ENCODE assay signal across 8 cellular contexts in genomic region chr15:75130597-75131268, GRCh38.
DNase-seq lines count a peak whose midpoint lies in the region; ATAC-seq, FAIRE-seq and TF ChIP-seq lines count a peak whose summit lies in the region.

No MANE protein-coding gene starts in this region.

- POLR2A ChIA-PET in RWPE1 (lab: Yijun Ruan, JAX; ENCODE audit: low non-redundant PET), result no interaction called here

- FAIRE-seq in GM18507 (lab: Jason Lieb, UNC) (peak; percentile 93), frontal cortex (lab: Jason Lieb, UNC) (no peak)

- H3K4me1 ChIP-seq in HAP-1, result no peaks in the 10 kb centered on the region

- no peak overlapping the region for H3K27ac ChIP-seq in RWPE1

- peaks cover 0 to 6% (median 4%) of the 10 kb centered on the region in 3 donors for H3K27me3 Mint-ChIP-seq in immature natural killer cell (ENCODE audit: low read depth in 3 of 3)

- ATAC-seq in GM21528 (IDR thresholded peaks at IDR 0.05; ENCODE audit: low FRiP score, unreplicated experiment) (peak; percentile 85), HG03565 (IDR thresholded peaks at IDR 0.05; ENCODE audit: unreplicated experiment) (peak; percentile 73)

- in situ Hi-C loops in HAP-1 (cut with MboI; ENCODE audit: low sequenced_read_pairs), result no loop called here

- peaks cover 54 to 59% of the 10 kb centered on the region in 2 donors for H3K4me1 Mint-ChIP-seq in immature natural killer cell

- H3K36me3 Mint-ChIP-seq in immature natural killer cell, result no peaks in the 10 kb centered on the region

- no peaks in the 10 kb centered on the region for H3K9me3 ChIP-seq in HAP-1

- H3K27ac Mint-ChIP-seq in immature natural killer cell, result peak overlapping the region; percentile 84 to 96 (median 93)

- H3K27me3 ChIP-seq in HAP-1 (ENCODE audit: low read depth), result no peaks in the 10 kb centered on the region

- H3K4me3 Mint-ChIP-seq in immature natural killer cell, result peak overlapping the region; percentile 78 to 93 (median 85)

- no peak for TF ChIP-seq CTCF in RWPE1 (conservative IDR thresholded peaks at IDR 0.05; ENCODE audit: low read depth)

- CTCF ChIA-PET in RWPE1 (lab: Yijun Ruan, JAX), result interaction anchor here (1.0 kb wide), 1 partner anchor 14 kb away, joined by 7 read pairs; no protein-coding TSS in a partner anchor

- no peaks in the 10 kb centered on the region for H3K9me3 Mint-ChIP-seq in immature natural killer cell

- H3K36me3 ChIP-seq in HAP-1 (replicated peaks), result no peaks in the 10 kb centered on the region

- DNase-seq in GM18507 (ENCODE audit: extremely low spot score, insufficient read length, low read depth) (no peak), immature natural killer cell (peak; percentile 74 to 75 (median 75)), NCI-H1436 treated with DMSO at 0.1 percent for 48 hours (lab: John Stamatoyannopoulos, UW) (no peak), HAP-1 (ENCODE audit: low spot score in 2 of 2) (no peak), RWPE1 (ENCODE audit: low spot score) (no peak), frontal cortex (ENCODE audit: low spot score in 2 of 2) (no peak)

- H3K4me3 ChIP-seq in HAP-1, result no peak overlapping the region

Comparison
In these comparisons a context has a peak if more than half of its experiments do, and no peak if none do; other contexts are left out.
1. DNase-seq: peak in immature natural killer cell (3 of 3); none in GM18507 (single experiment), NCI-H1436 treated with DMSO at 0.1 percent for 48 hours (single experiment), HAP-1 (0 of 2), RWPE1 (single experiment) and frontal cortex (0 of 2).